ENCODE assay signal across 8 cellular contexts in the genomic region with DNA sequence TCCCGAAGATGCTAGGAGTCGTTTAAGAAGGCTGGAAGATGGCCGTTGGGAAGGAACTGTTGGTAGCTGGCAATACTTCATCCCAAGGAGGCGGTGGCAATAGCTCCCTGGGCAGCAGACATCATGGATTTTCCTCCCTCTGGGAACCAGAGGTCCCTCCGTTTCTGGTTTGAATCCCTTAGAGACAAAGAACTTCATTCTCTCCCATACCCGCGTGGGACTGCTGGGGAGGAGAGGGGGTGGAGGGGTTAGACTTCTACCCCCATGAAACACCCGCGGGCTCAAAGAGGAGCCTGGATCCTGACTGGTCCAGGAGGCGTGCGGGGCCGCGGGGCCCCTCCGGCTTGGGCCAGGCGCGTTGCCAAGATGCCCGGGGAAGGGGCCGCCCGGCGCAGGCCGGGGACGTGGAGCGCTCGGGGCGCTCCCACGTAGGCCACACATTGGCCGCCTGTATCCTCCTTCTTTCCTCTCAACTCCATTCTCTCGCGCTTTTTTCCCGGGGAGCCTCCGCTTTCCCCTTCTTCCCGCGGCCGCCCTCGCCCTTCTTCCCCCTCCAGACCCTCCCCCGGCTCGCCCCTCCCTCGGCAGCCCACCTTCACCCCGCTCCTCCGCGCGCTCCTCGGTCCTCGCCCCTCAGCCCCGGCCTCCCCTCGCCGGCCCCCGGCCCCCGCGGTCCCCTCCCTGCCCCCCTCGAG. TPM values are rescaled to one million over a fixed set of nuclear protein-coding genes. Genes with fewer than 3 reads are reported as not detected.
A peak's percentile ranks its signal among the peaks of the same experiment; 100 is the strongest.
DNase-seq lines count a peak whose midpoint lies in the region; ATAC-seq, FAIRE-seq and TF ChIP-seq lines count a peak whose summit lies in the region.

No MANE protein-coding gene starts in this region.

- no peak for TF ChIP-seq POLR2A in breast epithelium (IDR thresholded peaks at IDR 0.05)

- no peaks in the 10 kb centered on the region for H3K36me3 ChIP-seq in breast epithelium

- TF ChIP-seq CTCF in HFF-Myc (IDR thresholded peaks at IDR 0.05; ENCODE audit: low read depth, low read length, missing control alignments) (no peak), breast epithelium (IDR thresholded peaks at IDR 0.05) (no peak)

- peaks cover 0 to 9% of the 10 kb centered on the region in 2 donors for H3K4me1 ChIP-seq in breast epithelium

- H3K27me3 ChIP-seq in breast epithelium, result no peaks in the 10 kb centered on the region

- DNase-seq in D341Med (ENCODE audit: low spot score) (peak; percentile 87), HFF-Myc (ENCODE audit: extremely low read depth, low read depth) (no peak), RCC 7860 (ENCODE audit: low spot score) (peak; percentile 15), breast epithelium (ENCODE audit: low spot score in 2 of 2) (no peak), islet precursor cell (peak; percentile 77), middle frontal gyrus (ENCODE audit: extremely low spot score, low spot score) (no peak)

- ATAC-seq in HG03159 (IDR thresholded peaks at IDR 0.05; ENCODE audit: unreplicated experiment), result no peak

- intact Hi-C loops in breast epithelium (cut with DNase I; ENCODE audit: low total_unique reads), result no loop called here

- H3K9me3 ChIP-seq in breast epithelium, result no peaks in the 10 kb centered on the region

- H3K4me3 ChIP-seq in HFF-Myc (replicated peaks; ENCODE audit: low read depth, low read length), result peak overlapping the region; percentile 91
- H3K4me3 ChIP-seq in breast epithelium, result peak overlapping the region; percentile 81 to 100 (median 85)
- H3K4me3 ChIP-seq in skin epidermis, result peak overlapping the region; percentile 77 to 98 (median 94)

- H3K27ac ChIP-seq in breast epithelium, result peak overlapping the region; percentile 95 to 100
- H3K27ac ChIP-seq in skin epidermis, result peak overlapping the region; percentile 93 to 100 (median 98)

- FAIRE-seq in RCC 7860 (lab: Jason Lieb, UNC), result no peak

RNA-seq across cellular contexts. Expression of gene MSL1, which starts 0.4 kb away (rescaled TPM):
- 10 to 100 TPM; 49.3 to 79.3 (median 78.2) TPM for total RNA-seq in breast epithelium

RNA-seq across cellular contexts. Expression of gene CASC3, which starts 19.0 kb away (rescaled TPM):
- total RNA-seq in breast epithelium, result 10 to 100 TPM; 57.4 to 67.0 (median 65.1) TPM

RNA-seq across cellular contexts. Expression of gene NR1D1, which starts 20.9 kb away (rescaled TPM):
- total RNA-seq in breast epithelium, result 10 to 100 TPM in 1 of 3 donors, 1 to 10 TPM in 2; 8.8 to 10.5 (median 9.2) TPM

RNA-seq across cellular contexts. Expression of gene RAPGEFL1, which starts 55.9 kb away (rescaled TPM):
- total RNA-seq in breast epithelium, result 10 to 100 TPM in 1 of 3 donors, 1 to 10 TPM in 2; 3.2 to 10.8 (median 5.0) TPM

RNA-seq across cellular contexts. Expression of gene THRA, which starts 58.6 kb away (rescaled TPM):
- total RNA-seq in breast epithelium, result 10 to 100 TPM; 41.6 to 61.0 (median 48.1) TPM

Comparison
In these comparisons a context has a peak if more than half of its experiments do, and no peak if none do; other contexts are left out.
1. DNase-seq: peak in D341Med (single experiment), RCC 7860 (single experiment) and islet precursor cell (single experiment); none in HFF-Myc (single experiment), breast epithelium (0 of 2) and middle frontal gyrus (single experiment).
2. Peak in every context shown above with its lines, with median percentiles within 50 percentile points of each other: H3K4me3 ChIP-seq.